In genomic region chr12:91603060-91603459, GRCh38 we compare ENCODE assay signal across 2 cellular contexts.
TF ChIP-seq lines count a peak whose summit lies in the region.

No MANE protein-coding gene starts in this region.

TF ChIP-seq in SK-N-SH treated with all-trans-retinoic acid at 6 μM for 48 hours, 23 proteins besides CTCF, POLR2A, EP300 and RAD21:
- TF ChIP-seq CSRNP3 (CRISPR knock-in tag; IDR thresholded peaks at IDR 0.05) (no peak), ZNF70 (CRISPR knock-in tag; IDR thresholded peaks at IDR 0.05) (no peak), ISL1 (CRISPR knock-in tag; IDR thresholded peaks at IDR 0.05) (0 out of 2 replicates have a peak, but pooled peaks have one; percentile 7), TOX (CRISPR knock-in tag; IDR thresholded peaks at IDR 0.05; ENCODE audit: borderline replicate concordance) (no peak), OSR1 (CRISPR knock-in tag; IDR thresholded peaks at IDR 0.05) (no peak)

TF ChIP-seq in SK-N-SH, 30 proteins besides CTCF, POLR2A, EP300 and RAD21:
- TF ChIP-seq, protein P1, sequence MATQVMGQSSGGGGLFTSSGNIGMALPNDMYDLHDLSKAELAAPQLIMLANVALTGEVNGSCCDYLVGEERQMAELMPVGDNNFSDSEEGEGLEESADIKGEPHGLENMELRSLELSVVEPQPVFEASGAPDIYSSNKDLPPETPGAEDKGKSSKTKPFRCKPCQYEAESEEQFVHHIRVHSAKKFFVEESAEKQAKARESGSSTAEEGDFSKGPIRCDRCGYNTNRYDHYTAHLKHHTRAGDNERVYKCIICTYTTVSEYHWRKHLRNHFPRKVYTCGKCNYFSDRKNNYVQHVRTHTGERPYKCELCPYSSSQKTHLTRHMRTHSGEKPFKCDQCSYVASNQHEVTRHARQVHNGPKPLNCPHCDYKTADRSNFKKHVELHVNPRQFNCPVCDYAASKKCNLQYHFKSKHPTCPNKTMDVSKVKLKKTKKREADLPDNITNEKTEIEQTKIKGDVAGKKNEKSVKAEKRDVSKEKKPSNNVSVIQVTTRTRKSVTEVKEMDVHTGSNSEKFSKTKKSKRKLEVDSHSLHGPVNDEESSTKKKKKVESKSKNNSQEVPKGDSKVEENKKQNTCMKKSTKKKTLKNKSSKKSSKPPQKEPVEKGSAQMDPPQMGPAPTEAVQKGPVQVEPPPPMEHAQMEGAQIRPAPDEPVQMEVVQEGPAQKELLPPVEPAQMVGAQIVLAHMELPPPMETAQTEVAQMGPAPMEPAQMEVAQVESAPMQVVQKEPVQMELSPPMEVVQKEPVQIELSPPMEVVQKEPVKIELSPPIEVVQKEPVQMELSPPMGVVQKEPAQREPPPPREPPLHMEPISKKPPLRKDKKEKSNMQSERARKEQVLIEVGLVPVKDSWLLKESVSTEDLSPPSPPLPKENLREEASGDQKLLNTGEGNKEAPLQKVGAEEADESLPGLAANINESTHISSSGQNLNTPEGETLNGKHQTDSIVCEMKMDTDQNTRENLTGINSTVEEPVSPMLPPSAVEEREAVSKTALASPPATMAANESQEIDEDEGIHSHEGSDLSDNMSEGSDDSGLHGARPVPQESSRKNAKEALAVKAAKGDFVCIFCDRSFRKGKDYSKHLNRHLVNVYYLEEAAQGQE (IDR thresholded peaks at IDR 0.05; ENCODE audit: low read depth, low read length), result no peak
- TF ChIP-seq, protein P2, sequence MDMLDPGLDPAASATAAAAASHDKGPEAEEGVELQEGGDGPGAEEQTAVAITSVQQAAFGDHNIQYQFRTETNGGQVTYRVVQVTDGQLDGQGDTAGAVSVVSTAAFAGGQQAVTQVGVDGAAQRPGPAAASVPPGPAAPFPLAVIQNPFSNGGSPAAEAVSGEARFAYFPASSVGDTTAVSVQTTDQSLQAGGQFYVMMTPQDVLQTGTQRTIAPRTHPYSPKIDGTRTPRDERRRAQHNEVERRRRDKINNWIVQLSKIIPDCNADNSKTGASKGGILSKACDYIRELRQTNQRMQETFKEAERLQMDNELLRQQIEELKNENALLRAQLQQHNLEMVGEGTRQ (IDR thresholded peaks at IDR 0.05; ENCODE audit: borderline replicate concordance, low read depth, low read length), result no peak
- TF ChIP-seq EZH2phosphoT487 (IDR thresholded peaks at IDR 0.05; ENCODE audit: borderline replicate concordance, low read depth), result no peak
- TF ChIP-seq, protein P3, sequence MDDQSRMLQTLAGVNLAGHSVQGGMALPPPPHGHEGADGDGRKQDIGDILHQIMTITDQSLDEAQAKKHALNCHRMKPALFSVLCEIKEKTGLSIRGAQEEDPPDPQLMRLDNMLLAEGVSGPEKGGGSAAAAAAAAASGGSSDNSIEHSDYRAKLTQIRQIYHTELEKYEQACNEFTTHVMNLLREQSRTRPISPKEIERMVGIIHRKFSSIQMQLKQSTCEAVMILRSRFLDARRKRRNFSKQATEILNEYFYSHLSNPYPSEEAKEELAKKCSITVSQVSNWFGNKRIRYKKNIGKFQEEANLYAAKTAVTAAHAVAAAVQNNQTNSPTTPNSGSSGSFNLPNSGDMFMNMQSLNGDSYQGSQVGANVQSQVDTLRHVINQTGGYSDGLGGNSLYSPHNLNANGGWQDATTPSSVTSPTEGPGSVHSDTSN (IDR thresholded peaks at IDR 0.05), result no peak
- TF ChIP-seq RXRA (IDR thresholded peaks at IDR 0.05; ENCODE audit: borderline replicate concordance, low read depth), result no peak
- TF ChIP-seq GATA2 (CRISPR knock-in tag; IDR thresholded peaks at IDR 0.05), result no peak
- TF ChIP-seq, protein P4, sequence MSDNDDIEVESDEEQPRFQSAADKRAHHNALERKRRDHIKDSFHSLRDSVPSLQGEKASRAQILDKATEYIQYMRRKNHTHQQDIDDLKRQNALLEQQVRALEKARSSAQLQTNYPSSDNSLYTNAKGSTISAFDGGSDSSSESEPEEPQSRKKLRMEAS (IDR thresholded peaks at IDR 0.05; ENCODE audit: low read depth), result no peak
- TF ChIP-seq TCF12 (IDR thresholded peaks at IDR 0.05), result no peak
- TF ChIP-seq FOXM1 (IDR thresholded peaks at IDR 0.05; ENCODE audit: low read depth), result no peak
